Comparison of ENCODE assay signal across 8 cellular contexts in genomic region chr7:73738612-73739386, GRCh38. TPM values are rescaled to one million over a fixed set of nuclear protein-coding genes. Genes with fewer than 3 reads are reported as not detected.
DNase-seq lines count a peak whose midpoint lies in the region; ATAC-seq and TF ChIP-seq lines count a peak whose summit lies in the region.

A gene with protein sequence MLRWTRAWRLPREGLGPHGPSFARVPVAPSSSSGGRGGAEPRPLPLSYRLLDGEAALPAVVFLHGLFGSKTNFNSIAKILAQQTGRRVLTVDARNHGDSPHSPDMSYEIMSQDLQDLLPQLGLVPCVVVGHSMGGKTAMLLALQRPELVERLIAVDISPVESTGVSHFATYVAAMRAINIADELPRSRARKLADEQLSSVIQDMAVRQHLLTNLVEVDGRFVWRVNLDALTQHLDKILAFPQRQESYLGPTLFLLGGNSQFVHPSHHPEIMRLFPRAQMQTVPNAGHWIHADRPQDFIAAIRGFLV (minus strand): TSS chr7:73738802. CDS start chr7:73738770, 32 bp downstream.

- WGBS in adipose tissue, 3 donors = 0 to 1% (median 1%) methylated on average over 75 to 83 of the region's 84 CpGs

- H3K4me1 Mint-ChIP-seq in T-cell (peaks cover 11 to 25% (median 17%) of the 10 kb centered on the region in 3 donors), type B pancreatic cell (ENCODE audit: unreplicated experiment) (peaks cover 20% of the 10 kb centered on the region)

- intact Hi-C loops in cardiac septum (cut with DNase I) = loop anchor here (5.0 to 10.0 kb wide), 2 partner anchors 56 to 106 kb away; partner anchors contain the start of genes BUD23, DNAJC30 and METTL27

- TF ChIP-seq CTCF in GM13976 (IDR thresholded peaks at IDR 0.05; ENCODE audit: borderline replicate concordance, control extremely low read depth, extremely low read depth, insufficient read depth, missing control alignments) (no peak), type B pancreatic cell (conservative IDR thresholded peaks at IDR 0.05) (no peak)

- POLR2A ChIA-PET in T-cell (lab: Charles Lee) = interaction anchor here (0.5 to 0.6 kb wide), 5 partner anchors 13 to 173 kb away, joined by 3 to 11 read pairs (median 5); no protein-coding TSS in a partner anchor

- H3K27ac Mint-ChIP-seq in T-cell = peak within 1 kb of the TSS; percentile 88 to 93
- H3K27ac Mint-ChIP-seq in type B pancreatic cell = peak within 1 kb of the TSS; percentile 97

- ATAC-seq in HG02852 (IDR thresholded peaks at IDR 0.05; ENCODE audit: unreplicated experiment) (peak; percentile 89), T-cell (replicated peaks in 1 of 4) (peak; percentile 86 to 90 (median 89))

- CTCF ChIA-PET in T-cell (lab: Charles Lee) = interaction anchor here (0.6 to 1.9 kb wide), 8 partner anchors 9 to 825 kb away, joined by 3 to 7 read pairs (median 4); partner anchors contain the start of gene BAZ1B (in 1 of the 2)

- no peaks in the 10 kb centered on the region for H3K36me3 Mint-ChIP-seq in T-cell
- H3K36me3 Mint-ChIP-seq in type B pancreatic cell = no peaks in the 10 kb centered on the region

- H3K9me3 Mint-ChIP-seq in T-cell = no peaks in the 10 kb centered on the region
- H3K9me3 Mint-ChIP-seq in type B pancreatic cell = peaks cover 3% of the 10 kb centered on the region

- peak; percentile 100 for DNase-seq in GM13976 (ENCODE audit: low spot score)
- peak; percentile 98 for DNase-seq in NCI-H146 (lab: John Stamatoyannopoulos, UW)
- peak; percentile 89 to 100 (median 96) for DNase-seq in T-cell
- peak; percentile 99 for DNase-seq in cardiac septum (ENCODE audit: low spot score)
- DNase-seq in pons (ENCODE audit: low spot score) = peak; percentile 96
- DNase-seq in type B pancreatic cell (ENCODE audit: extremely low spot score, unreplicated experiment) = peak; percentile 99

- peak within 1 kb of the TSS; percentile 89 to 91 (median 90) for H3K4me3 Mint-ChIP-seq in T-cell
- H3K4me3 Mint-ChIP-seq in type B pancreatic cell = peak within 1 kb of the TSS; percentile 96

- in situ Hi-C loops in GM13976 (cut with MboI; ENCODE audit: low sequenced_read_pairs, unreplicated experiment) = no loop called here

- no peak within 1 kb of the TSS for H3K27ac ChIP-seq in adipose tissue (ENCODE audit: low read depth, low read length)

- H3K27me3 Mint-ChIP-seq in T-cell (no peaks in the 10 kb centered on the region), type B pancreatic cell (peaks cover 11% of the 10 kb centered on the region)

RNA-seq across cellular contexts. Expression of the gene that starts here (rescaled TPM):
- 10 to 100 TPM; 14.5 to 24.3 (median 18.8) TPM for total RNA-seq in T-cell
- 10 to 100 TPM; 15.0 to 23.7 (median 15.8) TPM for polyA plus RNA-seq in adipose tissue
- 31.6 TPM for total RNA-seq in cardiac septum
- total RNA-seq in type B pancreatic cell (ENCODE audit: low replicate concordance) = 43.9 and 104 TPM in 2 replicates
